ENCODE assay signal across 29 cellular contexts in the genomic region with DNA sequence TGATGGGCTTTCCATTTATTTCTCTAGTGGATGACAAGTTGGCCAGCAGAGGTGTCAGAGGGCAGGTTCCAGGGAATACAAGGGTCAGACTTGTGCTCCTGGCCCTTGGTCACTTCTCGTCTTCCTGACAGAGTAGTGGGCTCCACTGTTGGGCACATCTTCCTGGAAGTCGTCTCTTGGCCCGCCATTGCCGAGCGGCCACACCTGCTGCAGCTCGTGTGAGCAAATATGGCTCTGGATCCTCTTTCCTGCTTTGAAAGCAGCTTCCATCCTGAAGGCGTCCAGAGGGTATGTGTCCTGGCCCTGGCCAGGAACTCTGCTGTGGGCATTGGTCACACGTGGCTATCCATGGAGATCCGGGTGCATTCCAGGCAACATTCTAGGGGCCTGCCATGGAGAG.
DNase-seq lines count a peak whose midpoint lies in the region; ATAC-seq, FAIRE-seq and TF ChIP-seq lines count a peak whose summit lies in the region.
"Had no signal": no experiment of that assay in that cellular context is flagged by ENCODE, and none has a peak within 500 bp of the region (broad histone marks: within the 10 kb centered on the region; RNA-seq: fewer than 3 reads in every experiment).

No MANE protein-coding gene starts in this region.

- H3K36me3 ChIP-seq in BLaER1 = peaks cover 100% of the 10 kb centered on the region
- peaks cover 84 to 99% of the 10 kb centered on the region in 2 donors for H3K36me3 ChIP-seq in kidney (ENCODE audit: control insufficient read depth in 1 of 2, insufficient read depth in 2 of 2, low read length in 2 of 2)
- peaks cover 97 to 100% (median 98%) of the 10 kb centered on the region in 3 donors for H3K36me3 ChIP-seq in skeletal muscle tissue (ENCODE audit: control insufficient read depth in 3 of 3, insufficient read depth in 3 of 3, low read length in 3 of 3)

- H3K4me1 ChIP-seq in BLaER1 = no peaks in the 10 kb centered on the region
- H3K4me1 ChIP-seq in kidney (ENCODE audit: control insufficient read depth in 1 of 2, insufficient read depth in 1 of 2, low read depth in 1 of 2, low read length in 2 of 2) = no peaks in the 10 kb centered on the region
- no peaks in the 10 kb centered on the region for H3K4me1 ChIP-seq in skeletal muscle tissue (ENCODE audit: control insufficient read depth in 3 of 3, insufficient read depth in 3 of 3, low read length in 3 of 3)
- H3K4me1 ChIP-seq: body of pancreas had no signal

- ATAC-seq in GM21528 (IDR thresholded peaks at IDR 0.05; ENCODE audit: low FRiP score, unreplicated experiment) = no peak
- ATAC-seq: activated T-cell treated with anti-CD3 and anti-CD28 coated beads, Interleukin-2, amount 50 U/mL, for 72 hours; body of pancreas; mucosa of descending colon; natural killer cell treated with Interleukin-12 subunit alpha and Interleukin-12 subunit beta and Interleukin-15 and Interleukin-18, amount 100 ng/mL, for 72 hours; Panc1; stimulated activated naive CD8-positive, alpha-beta T cell treated with anti-CD3 and anti-CD28 coated beads, Interleukin-15, Interleukin-2, amounts not matched to agents 100 U/mL and 50 U/mL, for 24 hours had no signal

- intact Hi-C loops in kidney (cut with DNase I) = no loop called here

- H3K27ac ChIP-seq in BLaER1 (no peak overlapping the region), kidney (ENCODE audit: low read depth in 2 of 2, low read length in 2 of 2) (no peak overlapping the region), skeletal muscle tissue (ENCODE audit: low read depth, low read length) (no peak overlapping the region)
- H3K27ac ChIP-seq: body of pancreas, VCaP had no signal

- H3K9me3 ChIP-seq in BLaER1 (peaks cover 100% of the 10 kb centered on the region), kidney (ENCODE audit: control insufficient read depth in 1 of 2, low read length in 2 of 2) (peaks cover 84 to 100% of the 10 kb centered on the region in 2 donors), skeletal muscle tissue (ENCODE audit: control insufficient read depth in 3 of 3, low read length in 3 of 3) (peaks cover 88 to 99% (median 98%) of the 10 kb centered on the region in 3 donors)

- H3K4me3 ChIP-seq in BLaER1 = peak overlapping the region; percentile 42
- peak overlapping the region; percentile 8 to 32 for H3K4me3 ChIP-seq in kidney (ENCODE audit: low read length in 2 of 2)
- H3K4me3 ChIP-seq in skeletal muscle tissue (ENCODE audit: low read length in 3 of 3) = peak overlapping the region in 2 of 3 donors; percentile 56 to 57
- H3K4me3 ChIP-seq: body of pancreas, mucosa of descending colon had no signal

- H4K20me1 ChIP-seq in BLaER1 = no peaks in the 10 kb centered on the region

- H3K27me3 ChIP-seq in BLaER1 = peaks cover 4% of the 10 kb centered on the region; the same call in 1 of the 2 replicates
- no peaks in the 10 kb centered on the region for H3K27me3 ChIP-seq in skeletal muscle tissue (ENCODE audit: control insufficient read depth in 3 of 3, insufficient read depth in 3 of 3, low read length in 3 of 3)
- H3K27me3 ChIP-seq: body of pancreas had no signal

- no peak overlapping the region for H3K4me2 ChIP-seq in BLaER1

- DNase-seq in GM03348 (ENCODE audit: low spot score) = peak; percentile 2
- DNase-seq in kidney = no peak
- DNase-seq in SW480 (ENCODE audit: low spot score) = no peak
- DNase-seq in LoVo (ENCODE audit: low spot score) = no peak
- DNase-seq: activated CD4-positive, alpha-beta T cell treated with anti-CD3 and anti-CD28 coated beads, Interleukin-2, amount 10 ng/mL, durations not matched to agents 7 days and 5 days; activated naive CD4-positive, alpha-beta T cell treated with anti-CD3 and anti-CD28 coated beads for 36 hours; activated T-cell treated with anti-CD3 and anti-CD28 coated beads, Interleukin-2, amount 50 U/mL, for 72 hours; COR-L47; DMS79; HCEC 1CT; NCI-H1417 treated with DMSO at 0.1 percent for 48 hours; NCI-H2081; NCI-H226; NCI-H69; retina; Right ventricle myocardium superior; stimulated activated CD4-positive, alpha-beta T cell treated with anti-CD3 and anti-CD28 coated beads, Interleukin-2, amount 100 ng/mL, for 24 hours; stimulated activated naive CD8-positive, alpha-beta T cell treated with anti-CD3 and anti-CD28 coated beads, Interleukin-15, Interleukin-2, amounts not matched to agents 100 U/mL and 50 U/mL, for 24 hours had no signal

- FAIRE-seq in kidney (lab: Jason Lieb, UNC) = no peak
- FAIRE-seq: endothelial cell of umbilical vein, frontal cortex, G401.6 had no signal

- H3K9ac ChIP-seq in BLaER1 (no peak overlapping the region), kidney (ENCODE audit: low read length in 2 of 2) (no peak overlapping the region), skeletal muscle tissue (ENCODE audit: low read depth in 1 of 3, low read length in 3 of 3) (no peak overlapping the region)

- no peak for TF ChIP-seq CTCF in kidney (IDR thresholded peaks at IDR 0.05; ENCODE audit: borderline replicate concordance, extremely low read depth, insufficient read depth)
